17 cellular contexts compared by ENCODE assay signal in genomic region chr3:187767266-187768032, GRCh38. TPM values are rescaled to one million over a fixed set of nuclear protein-coding genes. Genes with fewer than 3 reads are reported as not detected.
DNase-seq lines count a peak whose midpoint lies in the region; ATAC-seq and TF ChIP-seq lines count a peak whose summit lies in the region.
"Had no signal": no experiment of that assay in that cellular context is flagged by ENCODE, and none has a peak within 500 bp of the region (broad histone marks: within the 10 kb centered on the region; RNA-seq: fewer than 3 reads in every experiment).

No MANE protein-coding gene starts in this region.

- TF ChIP-seq CTCF in choroid plexus epithelial cell (conservative IDR thresholded peaks at IDR 0.05; ENCODE audit: low read depth, low read length) = no peak
- no peak for TF ChIP-seq CTCF in upper lobe of right lung (IDR thresholded peaks at IDR 0.05)

- H3K36me3 ChIP-seq in upper lobe of right lung = no peaks in the 10 kb centered on the region
- H3K36me3 ChIP-seq: neural progenitor cell, SJCRH30 had no signal

- peak; percentile 89 for DNase-seq in EL
- DNase-seq in NCI-H524 treated with DMSO at 0.1 percent for 48 hours (lab: John Stamatoyannopoulos, UW) = peak; percentile 94
- peak; percentile 44 for DNase-seq in choroid plexus epithelial cell (ENCODE audit: low read depth)
- peak; percentile 77 for DNase-seq in non-pigmented ciliary epithelial cell (ENCODE audit: low read depth)
- DNase-seq in 8988T = no peak
- DNase-seq in upper lobe of right lung = no peak
- DNase-seq: activated CD4-positive, alpha-beta T cell treated with anti-CD3 and anti-CD28 coated beads, Interleukin-2, amount 50 U/mL, for 4 hours; activated T-cell treated with anti-CD3 and anti-CD28 coated beads, Interleukin-2, amount 50 U/mL, for 48 hours; KBM-7; NCI-H1436 treated with DMSO at 0.1 percent for 48 hours; NCI-H2227 treated with DMSO at 0.1 percent for 48 hours; SJCRH30 had no signal

- intact Hi-C loops in upper lobe of right lung (cut with DNase I) = no loop called here

- no peak for ATAC-seq in upper lobe of right lung
- no peak for ATAC-seq in GM19463 (IDR thresholded peaks at IDR 0.05; ENCODE audit: unreplicated experiment)
- no peak for ATAC-seq in GM19452 (IDR thresholded peaks at IDR 0.05; ENCODE audit: unreplicated experiment)
- ATAC-seq: sciatic nerve; stimulated activated effector memory CD8-positive, alpha-beta T cell treated with anti-CD3 and anti-CD28 coated beads, Interleukin-12 subunit alpha, Interleukin-12 subunit beta, amount 100 ng/mL, for 72 hours had no signal

- H3K27ac ChIP-seq in upper lobe of right lung = no peak overlapping the region
- H3K27ac ChIP-seq: neural progenitor cell, SJCRH30 had no signal

- no peaks in the 10 kb centered on the region for H3K9me3 ChIP-seq in upper lobe of right lung
- H3K9me3 ChIP-seq: SJCRH30 had no signal

- H3K27me3 ChIP-seq in upper lobe of right lung = no peaks in the 10 kb centered on the region
- H3K27me3 ChIP-seq: neural progenitor cell, SJCRH30 had no signal

- H3K4me3 ChIP-seq in choroid plexus epithelial cell (ENCODE audit: low read depth, low read length) (no peak overlapping the region), upper lobe of right lung (no peak overlapping the region)
- H3K4me3 ChIP-seq: neural progenitor cell, SJCRH30 had no signal

- H3K4me1 ChIP-seq in upper lobe of right lung = no peaks in the 10 kb centered on the region
- H3K4me1 ChIP-seq: SJCRH30 had no signal

RNA-seq across cellular contexts. Expression of gene BCL6, which starts 22.2 kb away (rescaled TPM):
- total RNA-seq in upper lobe of right lung = 106 TPM

Comparison
In these comparisons a context has a peak if more than half of its experiments do, and no peak if none do; other contexts are left out.
1. DNase-seq: peak in EL (single experiment), NCI-H524 treated with DMSO at 0.1 percent for 48 hours (single experiment), choroid plexus epithelial cell (single experiment) and non-pigmented ciliary epithelial cell (single experiment); none in 8988T (single experiment) and upper lobe of right lung (single experiment).